Comparison of ENCODE assay signal across 8 cellular contexts in the genomic region with DNA sequence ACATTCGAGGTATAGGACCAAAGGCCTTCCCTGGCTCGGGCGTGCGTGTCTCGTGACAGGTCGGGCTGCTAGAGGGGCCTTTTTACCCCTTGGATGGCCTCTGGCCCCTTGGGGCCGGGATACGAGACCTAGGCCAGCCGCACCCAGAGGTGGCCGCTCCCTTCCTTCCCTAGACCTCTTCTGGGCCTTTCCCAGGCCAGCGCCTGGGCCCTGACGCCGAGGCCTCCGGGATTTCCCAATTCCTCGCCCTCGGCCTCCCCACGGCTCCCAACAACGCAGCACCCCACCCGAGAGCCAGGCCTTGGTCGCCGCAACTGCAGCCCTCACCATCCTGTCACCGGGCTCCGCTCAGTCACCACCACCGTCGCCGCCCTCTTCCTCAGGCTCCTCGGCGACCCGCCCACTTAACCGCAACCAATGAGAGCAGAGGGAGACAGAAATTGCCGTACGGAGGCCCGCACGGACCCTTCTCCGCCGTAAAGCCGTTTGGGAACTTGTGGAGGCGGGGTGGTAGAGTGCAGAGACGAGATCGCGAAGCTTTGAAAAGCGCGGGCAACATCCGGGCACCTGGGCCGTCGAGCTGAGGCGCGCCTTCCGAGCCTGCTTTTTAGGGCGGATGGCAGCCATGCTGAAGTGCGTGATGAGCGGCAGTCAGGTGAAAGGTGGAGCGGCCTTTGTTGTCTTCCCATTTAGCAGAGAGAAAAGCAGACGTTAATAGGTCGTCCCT. TPM values are rescaled to one million over a fixed set of nuclear protein-coding genes. Genes with fewer than 3 reads are reported as not detected.
DNase-seq lines count a peak whose midpoint lies in the region; ATAC-seq and TF ChIP-seq lines count a peak whose summit lies in the region.

A gene (plus strand): TSS at position 610 of the 727 bp plus-strand sequence. CDS start 7 bp downstream, at position 617.
A gene (minus strand): TSS at position 390 of the 727 bp plus-strand sequence. CDS start 60 bp downstream, at position 330.

- peak within 1 kb of the TSS; percentile 72 to 98 (median 88) for H3K4me3 ChIP-seq in BLaER1 treated with 17β-estradiol and CSF1 and Interleukin-3, amounts not matched to agents 10 nM and 100 nM
- peak within 1 kb of the TSS; percentile 83 for H3K4me3 ChIP-seq in coronary artery

- peaks cover 7% of the 10 kb centered on the region for H3K9me3 Mint-ChIP-seq in activated CD4-positive, alpha-beta T cell treated with anti-CD3 and anti-CD28 coated beads, Interleukin-2, amount 10 ng/mL, durations not matched to agents 24 days and 14 days

- peak within 1 kb of the TSS; percentile 99 for H3K4me3 Mint-ChIP-seq in activated CD4-positive, alpha-beta T cell treated with anti-CD3 and anti-CD28 coated beads, Interleukin-2, amount 10 ng/mL, durations not matched to agents 24 days and 14 days

- H3K27me3 ChIP-seq in BLaER1 treated with 17β-estradiol and CSF1 and Interleukin-3, amounts not matched to agents 10 nM and 100 nM, result no peaks in the 10 kb centered on the region

- H4K20me1 ChIP-seq in BLaER1 treated with 17β-estradiol and CSF1 and Interleukin-3, amounts not matched to agents 10 nM and 100 nM, result peaks cover 0 to 22% (median 5%) of the 10 kb centered on the region in 11 experiments; a peak in 8 of 22 replicates

- H3K36me3 ChIP-seq in BLaER1 treated with 17β-estradiol and CSF1 and Interleukin-3, amounts not matched to agents 10 nM and 100 nM, result peaks cover 4 to 36% (median 22%) of the 10 kb centered on the region in 11 experiments; a peak in 19 of 22 replicates

- peak within 1 kb of the TSS; percentile 99 for H3K27ac Mint-ChIP-seq in activated CD4-positive, alpha-beta T cell treated with anti-CD3 and anti-CD28 coated beads, Interleukin-2, amount 10 ng/mL, durations not matched to agents 24 days and 14 days

- peak within 1 kb of the TSS; percentile 93 to 98 (median 97) for H3K27ac ChIP-seq in BLaER1 treated with 17β-estradiol and CSF1 and Interleukin-3, amounts not matched to agents 10 nM and 100 nM
- H3K27ac ChIP-seq in coronary artery, result peak within 1 kb of the TSS; percentile 89 to 91

- peak; percentile 96 to 98 for DNase-seq in NCI-H526 (lab: John Stamatoyannopoulos, UW)
- peak; percentile 100 for DNase-seq in activated CD4-positive, alpha-beta T cell treated with anti-CD3 and anti-CD28 coated beads, Interleukin-2, amount 10 ng/mL, durations not matched to agents 24 days and 14 days
- DNase-seq in coronary artery (ENCODE audit: low spot score), result peak; percentile 98
- peak; percentile 98 for DNase-seq in left colon
- DNase-seq in stimulated activated CD4-positive, alpha-beta T cell treated with anti-CD3 and anti-CD28 coated beads, Interleukin-1b, Interleukin-23, amount 100 ng/mL, for 4 hours (ENCODE audit: low read depth in 2 of 2), result peak; percentile 93 to 97

- intact Hi-C loops in activated CD4-positive, alpha-beta T cell treated with anti-CD3 and anti-CD28 coated beads, Interleukin-2, amount 10 ng/mL, durations not matched to agents 24 days and 14 days (cut with micrococcal nuclease), result loop anchor here (1.0 to 5.0 kb wide), 6 partner anchors 34 to 275 kb away; a partner anchor contains a TSS
- intact Hi-C loops in left colon (cut with DNase I, micrococcal nuclease), result loop anchor here (5.0 to 10.0 kb wide), 2 partner anchors 35 to 103 kb away; a partner anchor contains a TSS

- H3K9ac ChIP-seq in BLaER1 treated with 17β-estradiol and CSF1 and Interleukin-3, amounts not matched to agents 10 nM and 100 nM, result peak within 1 kb of the TSS; percentile 93 to 98 (median 98)

- H3K36me3 Mint-ChIP-seq in activated CD4-positive, alpha-beta T cell treated with anti-CD3 and anti-CD28 coated beads, Interleukin-2, amount 10 ng/mL, durations not matched to agents 24 days and 14 days (ENCODE audit: low read depth), result peaks cover 28% of the 10 kb centered on the region

- no peak for TF ChIP-seq CTCF in coronary artery (IDR thresholded peaks at IDR 0.05)

- H3K4me1 ChIP-seq in BLaER1 treated with 17β-estradiol and CSF1 and Interleukin-3, amounts not matched to agents 10 nM and 100 nM, result peaks cover 21 to 41% (median 32%) of the 10 kb centered on the region in 10 experiments

- no peaks in the 10 kb centered on the region for H3K9me3 ChIP-seq in BLaER1 treated with 17β-estradiol and CSF1 and Interleukin-3, amounts not matched to agents 10 nM and 100 nM (replicated peaks in 1 of 11)

- H3K27me3 Mint-ChIP-seq in activated CD4-positive, alpha-beta T cell treated with anti-CD3 and anti-CD28 coated beads, Interleukin-2, amount 10 ng/mL, durations not matched to agents 24 days and 14 days, result peaks cover 2% of the 10 kb centered on the region

- peak within 1 kb of the TSS; percentile 83 to 97 (median 93) for H3K4me2 ChIP-seq in BLaER1 treated with 17β-estradiol and CSF1 and Interleukin-3, amounts not matched to agents 10 nM and 100 nM

- ATAC-seq in GM19328 (IDR thresholded peaks at IDR 0.05; ENCODE audit: unreplicated experiment) (peak; percentile 95), HG03469 (IDR thresholded peaks at IDR 0.05; ENCODE audit: unreplicated experiment) (peak; percentile 80), left colon (peak; percentile 95)

- peaks cover 27% of the 10 kb centered on the region for H3K4me1 Mint-ChIP-seq in activated CD4-positive, alpha-beta T cell treated with anti-CD3 and anti-CD28 coated beads, Interleukin-2, amount 10 ng/mL, durations not matched to agents 24 days and 14 days

RNA-seq across cellular contexts. Expression of the first gene that starts in this region (rescaled TPM):
- 0.37 and 0.95 TPM in 2 replicates for total RNA-seq in activated CD4-positive, alpha-beta T cell treated with anti-CD3 and anti-CD28 coated beads, Interleukin-2, amount 10 ng/mL, durations not matched to agents 24 days and 14 days
- total RNA-seq in left colon, result under 1 TPM; 0.25 to 0.37 TPM

RNA-seq across cellular contexts. Expression of the second gene that starts in this region (rescaled TPM):
- 101 and 106 TPM in 2 replicates for total RNA-seq in activated CD4-positive, alpha-beta T cell treated with anti-CD3 and anti-CD28 coated beads, Interleukin-2, amount 10 ng/mL, durations not matched to agents 24 days and 14 days
- 100 to 1,000 TPM in 1 of 2 donors, 10 to 100 TPM in 1; 99.0 to 114 TPM for total RNA-seq in left colon

Comparison
In these comparisons a context has a peak if more than half of its experiments do, and no peak if none do; other contexts are left out.
1. Peak in every context shown above with its lines: DNase-seq, ATAC-seq, H3K4me3 ChIP-seq and H3K27ac ChIP-seq.